Comparison of ENCODE assay signal across 19 cellular contexts in the genomic region with DNA sequence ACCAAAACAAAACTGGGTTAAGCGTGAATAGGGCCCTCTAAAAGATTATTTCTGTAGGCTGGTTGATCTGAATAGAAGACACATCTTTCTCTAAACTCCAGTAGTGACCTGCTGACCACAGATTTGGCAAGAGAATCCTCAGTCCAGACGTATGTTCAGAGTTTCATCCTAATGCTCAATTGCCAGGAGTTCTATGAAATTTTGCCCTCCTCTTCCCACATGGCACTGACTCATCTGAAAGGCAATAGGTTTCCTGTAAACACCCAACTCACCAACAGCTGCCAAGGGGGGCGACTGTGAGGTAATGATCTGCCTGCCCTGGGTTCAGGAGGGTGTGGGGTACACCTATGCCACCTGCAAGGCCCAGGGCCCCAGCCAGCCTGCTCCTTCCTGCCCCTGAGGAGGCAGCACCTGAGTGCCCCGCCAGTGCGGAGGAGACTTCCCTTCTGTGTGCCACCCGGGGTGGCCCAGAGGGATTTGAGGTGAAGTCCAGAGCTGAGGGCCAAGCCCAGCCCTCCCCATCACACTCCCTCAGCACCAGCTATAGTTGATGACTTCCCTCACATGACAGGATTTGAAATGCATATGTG. TPM values are rescaled to one million over a fixed set of nuclear protein-coding genes. Genes with fewer than 3 reads are reported as not detected.
A peak's percentile ranks its signal among the peaks of the same experiment; 100 is the strongest.
DNase-seq lines count a peak whose midpoint lies in the region; FAIRE-seq and TF ChIP-seq lines count a peak whose summit lies in the region.
"Had no signal": no experiment of that assay in that cellular context is flagged by ENCODE, and none has a peak within 500 bp of the region (broad histone marks: within the 10 kb centered on the region; RNA-seq: fewer than 3 reads in every experiment).

No MANE protein-coding gene starts in this region.

- H3K4me3 ChIP-seq in AG04450 (ENCODE audit: low read depth, low read length) = no peak overlapping the region
- H3K4me3 ChIP-seq in cardiac fibroblast (replicated peaks in 1 of 2; ENCODE audit: low read depth in 2 of 2, low read length in 2 of 2) = no peak overlapping the region

- no peaks in the 10 kb centered on the region for H3K27me3 Mint-ChIP-seq in glutamatergic neuron (ENCODE audit: unreplicated experiment)

- H3K27ac Mint-ChIP-seq in glutamatergic neuron (ENCODE audit: unreplicated experiment) = no peak overlapping the region
- H3K27ac Mint-ChIP-seq: HFFc6, T-helper 17 cell had no signal

- no peak overlapping the region for H3K4me3 Mint-ChIP-seq in glutamatergic neuron (ENCODE audit: unreplicated experiment)
- H3K4me3 Mint-ChIP-seq: HFFc6, T-helper 17 cell had no signal

- no peaks in the 10 kb centered on the region for H3K9me3 Mint-ChIP-seq in glutamatergic neuron (ENCODE audit: unreplicated experiment)
- H3K9me3 Mint-ChIP-seq: HFFc6 had no signal

- FAIRE-seq in HTR-8/SVneo (lab: Jason Lieb, UNC) = no peak
- FAIRE-seq: small intestine had no signal

- H3K36me3 Mint-ChIP-seq in glutamatergic neuron (ENCODE audit: unreplicated experiment) = no peaks in the 10 kb centered on the region

- no peaks in the 10 kb centered on the region for H3K4me1 Mint-ChIP-seq in glutamatergic neuron (ENCODE audit: low read depth, unreplicated experiment)

- H3K27me3 ChIP-seq in AG04450 (ENCODE audit: control insufficient read depth, insufficient read depth, low read length) = peaks cover 8% of the 10 kb centered on the region

- DNase-seq in AG04450 (ENCODE audit: low read depth, low spot score) (peak; percentile 4), HTR-8/SVneo (ENCODE audit: insufficient read length, low spot score) (peak; percentile 48), cardiac fibroblast (ENCODE audit: low read depth in 2 of 2) (peak; percentile 44 to 50), kidney tubule cell (ENCODE audit: low spot score) (peak; percentile 54), dedifferentiated amniotic fluid mesenchymal stem cell (ENCODE audit: extremely low spot score) (no peak), glutamatergic neuron (no peak), NCI-H748 treated with DMSO at 0.1 percent for 48 hours (lab: John Stamatoyannopoulos, UW) (no peak)
- DNase-seq in activated CD8-positive, alpha-beta memory T cell treated with anti-CD3 and anti-CD28 coated beads, Interleukin-2, amount 50 U/mL, for 4 hours = no peak
- DNase-seq: activated T-cell treated with anti-CD3 and anti-CD28 coated beads, Interleukin-2, amount 50 U/mL, for 48 hours; anterior cingulate cortex; DMS 273 treated with DMSO at 0.1 percent for 48 hours; NCI-H1105; OCI-M1; small intestine; T-helper 17 cell had no signal

- H3K27ac ChIP-seq in AG04450 (ENCODE audit: low read depth, low read length) = no peak overlapping the region

- no peak for TF ChIP-seq CTCF in AG04450 (IDR thresholded peaks at IDR 0.05; ENCODE audit: low read depth, low read length)
- TF ChIP-seq CTCF in cardiac fibroblast (IDR thresholded peaks at IDR 0.05; ENCODE audit: low read depth, low read length) = no peak
- TF ChIP-seq CTCF in glutamatergic neuron (IDR thresholded peaks at IDR 0.05; ENCODE audit: partially characterized antibody, unreplicated experiment) = no peak

- CTCF ChIA-PET in AG04450 (lab: Charles Lee) = interaction anchor here (0.8 to 1.0 kb wide), 2 partner anchors 18 to 19 kb away, joined by 3 read pairs; no protein-coding TSS in a partner anchor

- POLR2A ChIA-PET in AG04450 (lab: Yijun Ruan, JAX) = no interaction called here

- H3K9me3 ChIP-seq in AG04450 (ENCODE audit: control insufficient read depth, insufficient read depth, low read length) = no peaks in the 10 kb centered on the region; the same call in 1 of the 2 replicates

RNA-seq across cellular contexts. Expression of a gene that starts 8.4 kb away (rescaled TPM):
- not detected in 2 replicates for polyA plus RNA-seq in AG04450 (2011; rRNA removed)
- polyA minus RNA-seq in AG04450 (2011; rRNA and poly(A)+ RNA removed) = not detected in 2 replicates
- not detected for total RNA-seq in glutamatergic neuron (ENCODE audit: unreplicated experiment)
- total RNA-seq: A673, HFFc6, liver, T-helper 17 cell, temporal lobe had no signal
- polyA plus RNA-seq: liver had no signal

RNA-seq across cellular contexts. Expression of a gene that starts 53.7 kb away (rescaled TPM):
- polyA plus RNA-seq in AG04450 (2011; rRNA removed) = not detected in 2 replicates
- polyA minus RNA-seq in AG04450 (2011; rRNA and poly(A)+ RNA removed) = 0.05 TPM in 1 of 2 replicates, not detected in the other
- not detected for total RNA-seq in glutamatergic neuron (ENCODE audit: unreplicated experiment)
- total RNA-seq: A673, HFFc6, liver, T-helper 17 cell, temporal lobe had no signal
- polyA plus RNA-seq: liver had no signal

Comparison
In these comparisons a context has a peak if more than half of its experiments do, and no peak if none do; other contexts are left out.
1. DNase-seq: peak in AG04450 (single experiment), HTR-8/SVneo (single experiment), cardiac fibroblast (2 of 2) and kidney tubule cell (single experiment); none in activated CD8-positive, alpha-beta memory T cell treated with anti-CD3 and anti-CD28 coated beads, Interleukin-2, amount 50 U/mL, for 4 hours (single experiment), dedifferentiated amniotic fluid mesenchymal stem cell (single experiment), glutamatergic neuron (single experiment) and NCI-H748 treated with DMSO at 0.1 percent for 48 hours (single experiment).